ENCODE assay signal across 1 cellular context in genomic region chr14:85308531-85309300, GRCh38.
TF ChIP-seq lines count a peak whose summit lies in the region.

No MANE protein-coding gene starts in this region.

TF ChIP-seq in IMR-90, 13 proteins besides CTCF, POLR2A, EP300 and RAD21:
- TF ChIP-seq FOS (IDR thresholded peaks at IDR 0.05; ENCODE audit: low read depth, low read length): no peak
- no peak for TF ChIP-seq MAFK (IDR thresholded peaks at IDR 0.05; ENCODE audit: low read depth, low read length)
- TF ChIP-seq SMC3 (IDR thresholded peaks at IDR 0.05; ENCODE audit: low read depth, low read length): no peak
- TF ChIP-seq NFE2L2 (IDR thresholded peaks at IDR 0.05; ENCODE audit: low read depth, low read length): no peak
- TF ChIP-seq MXI1 (IDR thresholded peaks at IDR 0.05; ENCODE audit: borderline replicate concordance, low read depth, low read length): no peak
- no peak for TF ChIP-seq BHLHE40 (IDR thresholded peaks at IDR 0.05; ENCODE audit: low read depth, low read length)
- TF ChIP-seq CEBPB (IDR thresholded peaks at IDR 0.05; ENCODE audit: low read depth, low read length): no peak
- TF ChIP-seq RCOR1 (IDR thresholded peaks at IDR 0.05; ENCODE audit: insufficient replicate concordance, low read length): no peak
- TF ChIP-seq RFX5 (IDR thresholded peaks at IDR 0.05; ENCODE audit: low read depth, low read length): no peak
- TF ChIP-seq USF2 (IDR thresholded peaks at IDR 0.05; ENCODE audit: low read depth, low read length): no peak
- TF ChIP-seq CHD1 (IDR thresholded peaks at IDR 0.05; ENCODE audit: low read depth, low read length): no peak
- no peak for TF ChIP-seq MAZ (IDR thresholded peaks at IDR 0.05; ENCODE audit: borderline replicate concordance, low read depth, low read length)
- no peak for TF ChIP-seq ELK1 (IDR thresholded peaks at IDR 0.05; ENCODE audit: borderline replicate concordance, low read depth, low read length)
